Comparison of ENCODE assay signal across 22 cellular contexts in the genomic region with DNA sequence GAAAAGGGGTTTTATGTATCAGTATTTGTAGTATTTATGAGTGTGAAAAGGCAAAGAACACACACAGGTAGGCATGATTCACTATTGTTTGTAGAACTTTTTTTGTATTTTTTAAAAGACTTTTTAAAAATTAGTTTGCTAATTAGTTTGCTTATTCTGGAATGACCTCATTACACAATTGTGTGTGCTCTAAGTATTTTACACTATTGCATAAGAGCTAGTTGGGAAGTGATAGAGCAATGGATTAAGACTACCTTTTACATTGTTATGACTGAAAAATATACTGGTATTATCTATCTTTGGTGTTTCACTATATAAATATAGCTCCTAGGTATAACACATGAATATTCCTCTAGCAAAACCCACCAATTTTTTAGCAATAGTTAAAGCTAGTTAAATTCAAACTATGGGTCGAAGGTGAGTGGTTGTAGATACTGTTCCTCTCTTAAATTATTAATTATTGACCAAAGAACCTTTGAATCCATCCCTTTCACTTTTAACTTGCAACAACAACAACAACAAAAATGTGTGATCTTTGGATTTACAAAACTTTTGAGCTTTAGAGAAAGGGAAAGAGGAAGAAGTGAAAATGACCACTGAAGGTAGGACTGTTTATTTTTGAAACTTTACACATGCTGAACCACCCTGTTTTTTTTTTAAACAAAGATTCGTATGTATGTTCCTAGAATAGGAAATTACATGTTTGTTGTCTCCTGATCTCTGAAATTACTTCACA. TPM values are rescaled to one million over a fixed set of nuclear protein-coding genes. Genes with fewer than 3 reads are reported as not detected.
A peak's percentile ranks its signal among the peaks of the same experiment; 100 is the strongest.
DNase-seq lines count a peak whose midpoint lies in the region; ATAC-seq, FAIRE-seq and TF ChIP-seq lines count a peak whose summit lies in the region.
"Had no signal": no experiment of that assay in that cellular context is flagged by ENCODE, and none has a peak within 500 bp of the region (broad histone marks: within the 10 kb centered on the region; RNA-seq: fewer than 3 reads in every experiment).

No MANE protein-coding gene starts in this region.

- H3K27ac Mint-ChIP-seq in T-helper 2 cell treated with Interferon-gamma antibody and Interleukin-4, amounts not matched to agents 5 μg/mL and 100 μg/mL, for 36 hours: no peak overlapping the region
- no peak overlapping the region for H3K27ac Mint-ChIP-seq in CD8-positive, alpha-beta memory T cell

- H3K79me2 ChIP-seq in DOHH2 (ENCODE audit: control insufficient read depth, low read length): peaks cover 18% of the 10 kb centered on the region

- no peak overlapping the region for H3K27ac ChIP-seq in DOHH2 (ENCODE audit: low read depth, low read length)
- H3K27ac ChIP-seq in kidney (ENCODE audit: low read depth in 2 of 2, low read length in 2 of 2): no peak overlapping the region
- H3K27ac ChIP-seq in CD8-positive, alpha-beta memory T cell (ENCODE audit: low read depth, low read length): no peak overlapping the region
- H3K27ac ChIP-seq: RWPE1, sigmoid colon, uterus had no signal

- no peaks in the 10 kb centered on the region for H3K27me3 Mint-ChIP-seq in T-helper 2 cell treated with Interferon-gamma antibody and Interleukin-4, amounts not matched to agents 5 μg/mL and 100 μg/mL, for 36 hours (ENCODE audit: low read depth)
- H3K27me3 Mint-ChIP-seq in CD8-positive, alpha-beta memory T cell: no peaks in the 10 kb centered on the region

- H3K9ac ChIP-seq in kidney (ENCODE audit: low read length in 2 of 2): peak overlapping the region in 1 of 2 donors; percentile 24

- H3K36me3 ChIP-seq in DOHH2 (ENCODE audit: control insufficient read depth, low read length) (peaks cover 84% of the 10 kb centered on the region), kidney (ENCODE audit: control insufficient read depth in 1 of 2, insufficient read depth in 2 of 2, low read length in 2 of 2) (peaks cover 7 to 14% of the 10 kb centered on the region in 2 donors)
- H3K36me3 ChIP-seq in CD8-positive, alpha-beta memory T cell (ENCODE audit: insufficient read depth, low read length): peaks cover 6% of the 10 kb centered on the region
- H3K36me3 ChIP-seq: uterus had no signal

- H3K4me3 ChIP-seq in DOHH2 (ENCODE audit: low read length) (no peak overlapping the region), kidney (ENCODE audit: low read length in 2 of 2) (peak overlapping the region; percentile 44 to 53)
- no peak overlapping the region for H3K4me3 ChIP-seq in CD8-positive, alpha-beta memory T cell (ENCODE audit: low read length)
- H3K4me3 ChIP-seq: mucosa of descending colon, sigmoid colon, uterus had no signal

- H3K4me1 ChIP-seq in DOHH2 (ENCODE audit: control insufficient read depth, low read length) (peaks cover 25% of the 10 kb centered on the region), kidney (ENCODE audit: control insufficient read depth in 1 of 2, insufficient read depth in 1 of 2, low read depth in 1 of 2, low read length in 2 of 2) (peaks cover 0 to 12% of the 10 kb centered on the region in 2 donors)
- no peaks in the 10 kb centered on the region for H3K4me1 ChIP-seq in CD8-positive, alpha-beta memory T cell (ENCODE audit: insufficient read depth, low read length)

- peaks cover 7% of the 10 kb centered on the region for H3K4me1 Mint-ChIP-seq in T-helper 2 cell treated with Interferon-gamma antibody and Interleukin-4, amounts not matched to agents 5 μg/mL and 100 μg/mL, for 36 hours (ENCODE audit: low read depth)
- H3K4me1 Mint-ChIP-seq in CD8-positive, alpha-beta memory T cell: peaks cover 5 to 16% (median 7%) of the 10 kb centered on the region in 3 donors

- POLR2A ChIA-PET in CD8-positive, alpha-beta memory T cell (lab: Charles Lee): no interaction called here

- no peak overlapping the region for H3K4me3 Mint-ChIP-seq in T-helper 2 cell treated with Interferon-gamma antibody and Interleukin-4, amounts not matched to agents 5 μg/mL and 100 μg/mL, for 36 hours
- H3K4me3 Mint-ChIP-seq in CD8-positive, alpha-beta memory T cell: no peak overlapping the region

- TF ChIP-seq CTCF in DOHH2 (IDR thresholded peaks at IDR 0.05; ENCODE audit: low read depth, low read length, poor library complexity, severe bottlenecking) (no peak), kidney (IDR thresholded peaks at IDR 0.05; ENCODE audit: borderline replicate concordance, extremely low read depth, insufficient read depth) (no peak)

- peak; percentile 81 for FAIRE-seq in kidney (lab: Jason Lieb, UNC)
- FAIRE-seq: endometrium had no signal

- CTCF ChIA-PET in CD8-positive, alpha-beta memory T cell (lab: Charles Lee): no interaction called here

- intact Hi-C loops in kidney (cut with DNase I): no loop called here

- peak; percentile 55 for ATAC-seq in GM21360 (IDR thresholded peaks at IDR 0.05; ENCODE audit: unreplicated experiment)
- peak; percentile 68 for ATAC-seq in HG03025 (IDR thresholded peaks at IDR 0.05; ENCODE audit: low FRiP score, unreplicated experiment)
- ATAC-seq in GM21367 (IDR thresholded peaks at IDR 0.05; ENCODE audit: unreplicated experiment): no peak
- ATAC-seq: left cardiac atrium, mucosa of descending colon had no signal

- H3K9me2 ChIP-seq in DOHH2 (replicated peaks; ENCODE audit: control insufficient read depth, low read length): no peaks in the 10 kb centered on the region

- peaks cover 36% of the 10 kb centered on the region for H3K36me3 Mint-ChIP-seq in T-helper 2 cell treated with Interferon-gamma antibody and Interleukin-4, amounts not matched to agents 5 μg/mL and 100 μg/mL, for 36 hours (ENCODE audit: low read depth)
- peaks cover 13 to 52% (median 17%) of the 10 kb centered on the region in 3 donors for H3K36me3 Mint-ChIP-seq in CD8-positive, alpha-beta memory T cell

- no peaks in the 10 kb centered on the region for H4K20me1 ChIP-seq in DOHH2 (ENCODE audit: control insufficient read depth, insufficient read depth, low read depth, low read length)

- DNase-seq in kidney: no peak
- DNase-seq in SK-N-DZ (ENCODE audit: low spot score): no peak
- no peak for DNase-seq in T-helper 2 cell treated with Interferon-gamma antibody and Interleukin-4, amounts not matched to agents 5 μg/mL and 100 μg/mL, for 36 hours (ENCODE audit: low spot score)
- DNase-seq in CD8-positive, alpha-beta memory T cell: no peak
- DNase-seq: activated CD4-positive, alpha-beta T cell treated with anti-CD3 and anti-CD28 coated beads for 48 hours; activated CD8-positive, alpha-beta memory T cell treated with anti-CD3 and anti-CD28 coated beads, Interleukin-2, amount 50 U/mL, for 4 hours; activated naive CD4-positive, alpha-beta T cell; aorta; left cardiac atrium; mucosa of descending colon; NCI-H146; NCI-H226; NK-92 treated with Interleukin-12 subunit alpha and Interleukin-12 subunit beta, amount 100 ng/mL, for 24 hours; nucleus accumbens; sigmoid colon; uterus had no signal

- no peaks in the 10 kb centered on the region for H3F3A ChIP-seq in DOHH2 (ENCODE audit: control insufficient read depth, insufficient read depth)

- no peaks in the 10 kb centered on the region for H3K27me3 ChIP-seq in DOHH2 (ENCODE audit: control insufficient read depth, low read length)
- H3K27me3 ChIP-seq in CD8-positive, alpha-beta memory T cell (ENCODE audit: insufficient read depth, low read length, poor library complexity, severe bottlenecking): no peaks in the 10 kb centered on the region
- H3K27me3 ChIP-seq: sigmoid colon, uterus had no signal

- peak overlapping the region; percentile 13; the same call in 1 of the 2 replicates for H3K4me2 ChIP-seq in DOHH2 (ENCODE audit: low read length)

- H3K9me3 ChIP-seq in DOHH2 (ENCODE audit: control insufficient read depth, insufficient read depth, low read length) (no peaks in the 10 kb centered on the region), kidney (ENCODE audit: control insufficient read depth in 1 of 2, low read length in 2 of 2) (no peaks in the 10 kb centered on the region)
- no peaks in the 10 kb centered on the region for H3K9me3 ChIP-seq in CD8-positive, alpha-beta memory T cell (ENCODE audit: low read length)
- H3K9me3 ChIP-seq: mucosa of descending colon, sigmoid colon, uterus had no signal

- H3K9me3 Mint-ChIP-seq in T-helper 2 cell treated with Interferon-gamma antibody and Interleukin-4, amounts not matched to agents 5 μg/mL and 100 μg/mL, for 36 hours: no peaks in the 10 kb centered on the region
- no peaks in the 10 kb centered on the region for H3K9me3 Mint-ChIP-seq in CD8-positive, alpha-beta memory T cell

RNA-seq across cellular contexts. Expression of a gene that starts 18.7 kb away (rescaled TPM):
- 191 TPM for total RNA-seq in kidney
- polyA plus RNA-seq in kidney (ENCODE audit: insufficient read depth, low read depth, low replicate concordance): 29.9 TPM
- polyA plus RNA-seq in SK-N-DZ (2014; cell fraction: cytosol; rRNA removed): 29.5 and 47.1 TPM in 2 replicates
- polyA plus RNA-seq in SK-N-DZ (2014; cell fraction: nucleus; rRNA removed): 49.5 and 63.1 TPM in 2 replicates
- total RNA-seq in CD8-positive, alpha-beta memory T cell: 10 to 100 TPM; 51.8 to 58.4 TPM
- polyA plus RNA-seq in CD8-positive, alpha-beta memory T cell: 3.4 TPM

Comparison
In these comparisons a context has a peak if more than half of its experiments do, and no peak if none do; other contexts are left out.
1. H3K4me3 ChIP-seq: peak in kidney (2 of 2); none in DOHH2 (single experiment) and CD8-positive, alpha-beta memory T cell (single experiment).